Comparison of ENCODE assay signal across 18 cellular contexts in genomic region chr2:193011870-193012269, GRCh38.
A peak's percentile ranks its signal among the peaks of the same experiment; 100 is the strongest.
DNase-seq lines count a peak whose midpoint lies in the region; ATAC-seq, FAIRE-seq and TF ChIP-seq lines count a peak whose summit lies in the region.
"Had no signal": no experiment of that assay in that cellular context is flagged by ENCODE, and none has a peak within 500 bp of the region (broad histone marks: within the 10 kb centered on the region; RNA-seq: fewer than 3 reads in every experiment).

No MANE protein-coding gene starts in this region.

- H3K9me3 ChIP-seq in kidney (ENCODE audit: control insufficient read depth in 1 of 2, low read length in 2 of 2) (no peaks in the 10 kb centered on the region), upper lobe of right lung (no peaks in the 10 kb centered on the region)
- H3K9me3 ChIP-seq: HAP-1 had no signal

- TF ChIP-seq CTCF in kidney (IDR thresholded peaks at IDR 0.05; ENCODE audit: borderline replicate concordance, extremely low read depth, insufficient read depth) (no peak), upper lobe of right lung (IDR thresholded peaks at IDR 0.05) (no peak)

- H3K4me1 ChIP-seq in kidney (ENCODE audit: control insufficient read depth in 1 of 2, insufficient read depth in 1 of 2, low read depth in 1 of 2, low read length in 2 of 2) (no peaks in the 10 kb centered on the region), upper lobe of right lung (no peaks in the 10 kb centered on the region)
- H3K4me1 ChIP-seq: HAP-1 had no signal

- intact Hi-C loops in kidney (cut with DNase I) = no loop called here
- intact Hi-C loops in upper lobe of right lung (cut with DNase I) = no loop called here

- peak; percentile 0 for DNase-seq in UCSD-AML1 (lab: John Stamatoyannopoulos, UW; ENCODE audit: unreplicated experiment)
- DNase-seq in kidney = peak; percentile 30
- DNase-seq in upper lobe of right lung = no peak
- DNase-seq in EL = no peak
- no peak for DNase-seq in glomerular visceral epithelial cell (ENCODE audit: extremely low spot score)
- DNase-seq: C1 segment of cervical spinal cord; Calu3; CD4-positive, alpha-beta memory T cell; COR-L47; DMS53; DMS79 treated with DMSO at 0.1 percent for 48 hours; GOT3; HFFc6 had no signal

- FAIRE-seq in kidney (lab: Jason Lieb, UNC) = no peak
- FAIRE-seq: G401.6, GM12892, H54 had no signal

- no peaks in the 10 kb centered on the region for H3K36me3 ChIP-seq in kidney (ENCODE audit: control insufficient read depth in 1 of 2, insufficient read depth in 2 of 2, low read length in 2 of 2)
- no peaks in the 10 kb centered on the region for H3K36me3 ChIP-seq in upper lobe of right lung
- H3K36me3 ChIP-seq: HAP-1 had no signal

- no peak overlapping the region for H3K27ac ChIP-seq in kidney (ENCODE audit: low read depth in 2 of 2, low read length in 2 of 2)
- no peak overlapping the region for H3K27ac ChIP-seq in upper lobe of right lung

- no peak overlapping the region for H3K9ac ChIP-seq in kidney (ENCODE audit: low read length in 2 of 2)

- H3K27me3 ChIP-seq in upper lobe of right lung = no peaks in the 10 kb centered on the region

- ATAC-seq in upper lobe of right lung = peak; percentile 13
- no peak for ATAC-seq in HG03565 (IDR thresholded peaks at IDR 0.05; ENCODE audit: unreplicated experiment)

- H3K4me3 ChIP-seq in kidney (ENCODE audit: low read length in 2 of 2) (no peak overlapping the region), upper lobe of right lung (no peak overlapping the region)
- H3K4me3 ChIP-seq: HAP-1 had no signal

Comparison
In these comparisons a context has a peak if more than half of its experiments do, and no peak if none do; other contexts are left out.
1. DNase-seq: peak in UCSD-AML1 (single experiment) and kidney (single experiment); none in upper lobe of right lung (single experiment), EL (single experiment) and glomerular visceral epithelial cell (single experiment).